Comparison of ENCODE assay signal across 21 cellular contexts in genomic region chr3:137332296-137332695, GRCh38.
A peak's percentile ranks its signal among the peaks of the same experiment; 100 is the strongest.
DNase-seq lines count a peak whose midpoint lies in the region; ATAC-seq and TF ChIP-seq lines count a peak whose summit lies in the region.
"Had no signal": no experiment of that assay in that cellular context is flagged by ENCODE, and none has a peak within 500 bp of the region (broad histone marks: within the 10 kb centered on the region; RNA-seq: fewer than 3 reads in every experiment).

No MANE protein-coding gene starts in this region.

- H3K4me3 ChIP-seq in epithelial cell of esophagus (ENCODE audit: low read length): no peak overlapping the region

- no peak for TF ChIP-seq CTCF in epithelial cell of esophagus (IDR thresholded peaks at IDR 0.05; ENCODE audit: insufficient read depth, low read depth, low read length, missing control alignments)

- ATAC-seq in GM21717 (IDR thresholded peaks at IDR 0.05; ENCODE audit: unreplicated experiment): peak; percentile 70
- peak; percentile 63 for ATAC-seq in HG03442 (IDR thresholded peaks at IDR 0.05; ENCODE audit: unreplicated experiment)
- no peak for ATAC-seq in GM21367 (IDR thresholded peaks at IDR 0.05; ENCODE audit: unreplicated experiment)
- ATAC-seq: SK-N-SH treated with all-trans-retinoic acid at 6 μM for 48 hours had no signal

- DNase-seq in NCI-H2171 treated with DMSO at 0.1 percent for 48 hours (lab: John Stamatoyannopoulos, UW): peak; percentile 18
- DNase-seq in NCI-H2171 (lab: John Stamatoyannopoulos, UW): no peak
- DNase-seq in epithelial cell of esophagus (ENCODE audit: low read depth): peak; percentile 13
- DNase-seq in ureter (ENCODE audit: low spot score): no peak
- no peak for DNase-seq in NCI-H1694 treated with DMSO at 0.1 percent for 48 hours (lab: John Stamatoyannopoulos, UW)
- DNase-seq: BE2C; Calu3; CD4-positive, alpha-beta T cell; HFFc6; IMR-90; Kasumi-1; MM.1S; NCI-H1092 treated with DMSO at 0.1 percent for 48 hours; NCI-H187 treated with DMSO at 0.1 percent for 48 hours; NCI-H446; OCI-M1; SHP77 treated with DMSO at 0.1 percent for 48 hours had no signal

Comparison
In these comparisons a context has a peak if more than half of its experiments do, and no peak if none do; other contexts are left out.
1. DNase-seq: peak in NCI-H2171 treated with DMSO at 0.1 percent for 48 hours (single experiment) and epithelial cell of esophagus (single experiment); none in NCI-H2171 (single experiment), ureter (single experiment) and NCI-H1694 treated with DMSO at 0.1 percent for 48 hours (single experiment).